In the genomic region with DNA sequence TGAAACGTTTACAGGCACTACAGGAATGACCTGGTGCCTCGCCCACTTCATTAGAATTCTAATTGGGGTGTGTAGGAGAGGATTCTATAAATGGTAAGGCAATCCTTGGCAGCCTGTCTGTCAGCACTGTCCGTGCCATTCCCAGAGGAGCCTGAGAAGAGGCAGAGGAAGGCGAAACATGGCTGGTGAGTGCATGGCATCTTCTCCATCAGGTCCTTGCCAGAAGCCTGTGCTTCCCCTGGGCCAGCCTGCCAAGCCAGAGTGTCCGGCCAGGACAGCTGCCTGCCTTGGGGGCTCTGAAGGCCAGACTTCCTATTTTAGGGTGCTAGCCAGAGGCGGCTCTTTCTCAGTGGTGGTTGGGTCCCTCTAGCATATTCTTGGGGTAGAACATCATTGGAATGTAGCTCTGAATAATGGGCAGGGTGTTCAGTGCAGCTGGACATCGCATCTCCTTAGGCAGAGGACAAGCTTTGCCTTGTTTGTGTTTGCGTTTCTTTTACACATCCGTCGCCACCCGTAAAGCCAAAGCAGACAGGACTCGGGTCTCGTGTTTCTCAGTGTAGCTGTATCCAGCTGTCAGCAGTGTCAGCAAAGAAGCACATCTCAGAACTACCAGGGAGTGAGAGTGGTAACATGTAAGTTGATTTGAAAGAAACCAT, we compare ENCODE assay signal across 30 cellular contexts. TPM values are rescaled to one million over a fixed set of nuclear protein-coding genes. Genes with fewer than 3 reads are reported as not detected.
DNase-seq lines count a peak whose midpoint lies in the region; ATAC-seq and TF ChIP-seq lines count a peak whose summit lies in the region.
"Had no signal": no experiment of that assay in that cellular context is flagged by ENCODE, and none has a peak within 500 bp of the region (broad histone marks: within the 10 kb centered on the region; RNA-seq: fewer than 3 reads in every experiment).

A gene with protein sequence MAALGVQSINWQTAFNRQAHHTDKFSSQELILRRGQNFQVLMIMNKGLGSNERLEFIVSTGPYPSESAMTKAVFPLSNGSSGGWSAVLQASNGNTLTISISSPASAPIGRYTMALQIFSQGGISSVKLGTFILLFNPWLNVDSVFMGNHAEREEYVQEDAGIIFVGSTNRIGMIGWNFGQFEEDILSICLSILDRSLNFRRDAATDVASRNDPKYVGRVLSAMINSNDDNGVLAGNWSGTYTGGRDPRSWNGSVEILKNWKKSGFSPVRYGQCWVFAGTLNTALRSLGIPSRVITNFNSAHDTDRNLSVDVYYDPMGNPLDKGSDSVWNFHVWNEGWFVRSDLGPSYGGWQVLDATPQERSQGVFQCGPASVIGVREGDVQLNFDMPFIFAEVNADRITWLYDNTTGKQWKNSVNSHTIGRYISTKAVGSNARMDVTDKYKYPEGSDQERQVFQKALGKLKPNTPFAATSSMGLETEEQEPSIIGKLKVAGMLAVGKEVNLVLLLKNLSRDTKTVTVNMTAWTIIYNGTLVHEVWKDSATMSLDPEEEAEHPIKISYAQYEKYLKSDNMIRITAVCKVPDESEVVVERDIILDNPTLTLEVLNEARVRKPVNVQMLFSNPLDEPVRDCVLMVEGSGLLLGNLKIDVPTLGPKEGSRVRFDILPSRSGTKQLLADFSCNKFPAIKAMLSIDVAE (plus strand): TSS at position 116 of the 659 bp plus-strand sequence. CDS start 63 bp downstream, at position 179.

- peaks cover 0 to 4% of the 10 kb centered on the region in 2 donors for H3K4me1 ChIP-seq in esophagus (ENCODE audit: control insufficient read depth in 2 of 2, insufficient read depth in 2 of 2, low read length in 1 of 2)
- H3K4me1 ChIP-seq: parathyroid adenoma had no signal

- H3K4me1 Mint-ChIP-seq in nephron progenitor cell, result peaks cover 62% of the 10 kb centered on the region

- no peaks in the 10 kb centered on the region for H3K9me3 ChIP-seq in esophagus (ENCODE audit: control insufficient read depth in 2 of 2, insufficient read depth in 1 of 2, low read depth in 1 of 2, low read length in 1 of 2)
- H3K9me3 ChIP-seq: thoracic aorta had no signal

- H3K27me3 ChIP-seq in esophagus (ENCODE audit: control insufficient read depth in 1 of 2, insufficient read depth in 2 of 2, low read length in 2 of 2), result no peaks in the 10 kb centered on the region

- peak within 1 kb of the TSS; percentile 43 to 57 for H3K4me3 ChIP-seq in esophagus (ENCODE audit: low read depth in 1 of 2, low read length in 2 of 2)
- H3K4me3 ChIP-seq: GM12878, smooth muscle cell, thoracic aorta had no signal

- no peaks in the 10 kb centered on the region for H3K36me3 Mint-ChIP-seq in nephron progenitor cell (ENCODE audit: low read depth)
- H3K36me3 Mint-ChIP-seq: activated naive CD8-positive, alpha-beta T cell; CD8-positive, alpha-beta T cell; natural killer cell treated with Interleukin-12 subunit alpha and Interleukin-12 subunit beta and Interleukin-15 and Interleukin-18, amount 100 ng/mL, for 72 hours had no signal

- DNase-seq in activated effector memory CD4-positive, alpha-beta T cell treated with anti-CD3 and anti-CD28 coated beads, Interleukin-2, amount 50 U/mL, for 16 hours, result peak; percentile 53
- DNase-seq in activated effector memory CD4-positive, alpha-beta T cell treated with Interleukin-2 at 50 U/mL for 16 hours, result no peak
- no peak for DNase-seq in nephron progenitor cell
- DNase-seq in NCI-H1048 (lab: John Stamatoyannopoulos, UW), result no peak
- no peak for DNase-seq in NCI-H82 treated with DMSO at 0.1 percent for 48 hours (lab: John Stamatoyannopoulos, UW; ENCODE audit: unreplicated experiment)
- no peak for DNase-seq in middle frontal gyrus (ENCODE audit: extremely low spot score, low spot score)
- DNase-seq: anterior cingulate cortex; CD8-positive, alpha-beta T cell; effector CD8-positive, alpha-beta T cell; EL; erythroblast; foreskin fibroblast; KG1; left ventricle myocardium superior; NCI-H1105 treated with DMSO at 0.1 percent for 48 hours; NCI-H2029; SHP77; stimulated activated naive CD8-positive, alpha-beta T cell treated with anti-CD3 and anti-CD28 coated beads, Interleukin-15, Interleukin-2, amounts not matched to agents 100 U/mL and 50 U/mL, for 24 hours had no signal

- no peaks in the 10 kb centered on the region for H3K36me3 ChIP-seq in esophagus (ENCODE audit: control insufficient read depth in 2 of 2, insufficient read depth in 2 of 2, low read length in 1 of 2)
- H3K36me3 ChIP-seq: thoracic aorta had no signal

- H3K27me3 Mint-ChIP-seq in nephron progenitor cell (ENCODE audit: low read depth, poor library complexity), result peaks cover 15% of the 10 kb centered on the region
- H3K27me3 Mint-ChIP-seq: activated naive CD8-positive, alpha-beta T cell had no signal

- no peak for TF ChIP-seq CTCF in nephron progenitor cell (IDR thresholded peaks at IDR 0.05)

- no peak for ATAC-seq in GM21737 (IDR thresholded peaks at IDR 0.05; ENCODE audit: unreplicated experiment)
- ATAC-seq: CD8-positive, alpha-beta T cell; GM12878; left ventricle myocardium superior; natural killer cell treated with Interleukin-12 subunit alpha and Interleukin-12 subunit beta and Interleukin-15 and Interleukin-18, amount 100 ng/mL, for 72 hours; Panc1; stimulated activated naive CD8-positive, alpha-beta T cell treated with anti-CD3 and anti-CD28 coated beads, Interleukin-15, Interleukin-2, amounts not matched to agents 100 U/mL and 50 U/mL, for 24 hours had no signal

- peak within 1 kb of the TSS; percentile 52 for H3K27ac Mint-ChIP-seq in nephron progenitor cell
- H3K27ac Mint-ChIP-seq: activated naive CD8-positive, alpha-beta T cell; activated T-helper 2 cell treated with anti-CD3 and anti-CD28 coated beads, Interferon-gamma antibody, Interleukin-2, Interleukin-4, amounts not matched to agents 10 μg/mL and 5 μg/mL and 100 μg/mL, durations not matched to agents 14 hours and 24 hours and 36 hours; CD8-positive, alpha-beta T cell; natural killer cell treated with Interleukin-12 subunit alpha and Interleukin-12 subunit beta and Interleukin-15 and Interleukin-18, amount 100 ng/mL, for 72 hours; T-helper 2 cell treated with Interferon-gamma antibody and Interleukin-4, amounts not matched to agents 5 μg/mL and 100 μg/mL, for 36 hours had no signal

- 56 to 59% methylated on average over 13 of the region's 13 CpGs for WGBS in esophagus, 2 donors

- no peak within 1 kb of the TSS for H3K4me3 Mint-ChIP-seq in nephron progenitor cell
- H3K4me3 Mint-ChIP-seq: activated naive CD8-positive, alpha-beta T cell; CD8-positive, alpha-beta T cell; natural killer cell treated with Interleukin-12 subunit alpha and Interleukin-12 subunit beta and Interleukin-15 and Interleukin-18, amount 100 ng/mL, for 72 hours; T-helper 2 cell treated with Interferon-gamma antibody and Interleukin-4, amounts not matched to agents 5 μg/mL and 100 μg/mL, for 36 hours had no signal

- H3K9me3 Mint-ChIP-seq in nephron progenitor cell, result no peaks in the 10 kb centered on the region
- H3K9me3 Mint-ChIP-seq: activated T-helper 2 cell treated with anti-CD3 and anti-CD28 coated beads, Interferon-gamma antibody, Interleukin-2, Interleukin-4, amounts not matched to agents 10 μg/mL and 5 μg/mL and 100 μg/mL, durations not matched to agents 14 hours and 24 hours and 36 hours; CD8-positive, alpha-beta T cell; natural killer cell treated with Interleukin-12 subunit alpha and Interleukin-12 subunit beta and Interleukin-15 and Interleukin-18, amount 100 ng/mL, for 72 hours; T-helper 2 cell treated with Interferon-gamma antibody and Interleukin-4, amounts not matched to agents 5 μg/mL and 100 μg/mL, for 36 hours had no signal

- peak within 1 kb of the TSS; percentile 45 to 88 for H3K27ac ChIP-seq in esophagus (ENCODE audit: low read depth in 2 of 2, low read length in 1 of 2)
- H3K27ac ChIP-seq: parathyroid adenoma, thoracic aorta had no signal

RNA-seq across cellular contexts. Expression of the gene that starts here (rescaled TPM):
- 1,000 to 10,000 TPM; 1,528 to 2,175 TPM for polyA plus RNA-seq in esophagus
- polyA plus RNA-seq: GM12878, urinary bladder had no signal
